Comparison of ENCODE assay signal across 28 cellular contexts in genomic region chr3:89971329-89971728, GRCh38.
"Had no signal": no experiment of that assay in that cellular context is flagged by ENCODE, and none has a peak within 500 bp of the region (broad histone marks: within the 10 kb centered on the region; RNA-seq: fewer than 3 reads in every experiment).

No MANE protein-coding gene starts in this region.

- H2AFZ ChIP-seq: hepatocyte had no signal

- H3K4me3 ChIP-seq: colonic mucosa, coronary artery, dorsolateral prefrontal cortex, esophagus muscularis mucosa, esophagus squamous epithelium, gastrocnemius medialis, gastroesophageal sphincter, heart left ventricle, heart right ventricle, hepatocyte had no signal

- H3K27ac ChIP-seq: colonic mucosa, coronary artery, dorsolateral prefrontal cortex, epithelial cell of prostate, esophagus muscularis mucosa, esophagus squamous epithelium, foreskin keratinocyte, gastrocnemius medialis, gastroesophageal sphincter, heart left ventricle, heart right ventricle, hepatocyte had no signal

- H3K4me2 ChIP-seq: hepatocyte had no signal

- DNase-seq: colonic mucosa; cortex of kidney; dermis blood vessel endothelial cell; dorsolateral prefrontal cortex; effector CD4-positive, alpha-beta T cell; effector CD8-positive, alpha-beta T cell; effector memory CD4-positive, alpha-beta T cell; effector memory CD8-positive, alpha-beta T cell; endodermal cell; erythroblast; esophagus squamous epithelium; foreskin fibroblast; foreskin keratinocyte; foreskin melanocyte; gastrocnemius medialis; glutamatergic neuron; head of caudate nucleus; heart left ventricle; heart right ventricle had no signal

- H3K9me3 ChIP-seq: colonic mucosa, esophagus muscularis mucosa, esophagus squamous epithelium, gastrocnemius medialis, gastroesophageal sphincter had no signal

- ATAC-seq: effector memory CD8-positive, alpha-beta T cell; esophagus mucosa; foreskin keratinocyte; gastrocnemius medialis; gastroesophageal sphincter; heart left ventricle; heart right ventricle had no signal

- H3K79me2 ChIP-seq: hepatocyte had no signal

- H3K4me1 ChIP-seq: colonic mucosa, esophagus squamous epithelium, foreskin keratinocyte, gastrocnemius medialis, heart left ventricle, heart right ventricle had no signal

- FAIRE-seq: endometrium, endothelial cell of umbilical vein, frontal cortex had no signal

- H3K36me3 ChIP-seq: colonic mucosa, esophagus muscularis mucosa, esophagus squamous epithelium, gastrocnemius medialis, gastroesophageal sphincter, heart left ventricle, heart right ventricle had no signal

- H3K27me3 ChIP-seq: colonic mucosa, dorsolateral prefrontal cortex, esophagus muscularis mucosa, esophagus squamous epithelium, foreskin keratinocyte, gastrocnemius medialis, gastroesophageal sphincter, heart left ventricle, heart right ventricle, hepatocyte had no signal
